17 cellular contexts compared by ENCODE assay signal in genomic region chr3:114685053-114685630, GRCh38.
DNase-seq lines count a peak whose midpoint lies in the region; ATAC-seq and TF ChIP-seq lines count a peak whose summit lies in the region.
"Had no signal": no experiment of that assay in that cellular context is flagged by ENCODE, and none has a peak within 500 bp of the region (broad histone marks: within the 10 kb centered on the region; RNA-seq: fewer than 3 reads in every experiment).

No MANE protein-coding gene starts in this region.

- TF ChIP-seq CTCF in heart right ventricle (IDR thresholded peaks at IDR 0.05) (no peak), brain (conservative IDR thresholded peaks at IDR 0.05) (no peak), right lobe of liver (IDR thresholded peaks at IDR 0.05) (no peak), thyroid gland (IDR thresholded peaks at IDR 0.05) (no peak), coronary artery (IDR thresholded peaks at IDR 0.05) (no peak)

- 72 to 81% methylated on average over 6 of the region's 6 CpGs for WGBS in heart right ventricle, 2 donors
- 45% methylated on average over 5 of the region's 6 CpGs for WGBS in right lobe of liver (ENCODE audit: insufficient coverage, low coverage, low lambda C conversion rate, missing lambda C conversion rate)
- 75 to 87% methylated on average over 6 of the region's 6 CpGs for WGBS in thyroid gland, 2 donors

- no peaks in the 10 kb centered on the region for H3K27me3 Mint-ChIP-seq in brain

- H3K9me3 ChIP-seq in heart right ventricle = no peaks in the 10 kb centered on the region
- H3K9me3 ChIP-seq in right lobe of liver = no peaks in the 10 kb centered on the region
- H3K9me3 ChIP-seq in thyroid gland = no peaks in the 10 kb centered on the region
- H3K9me3 ChIP-seq: Caco-2, thoracic aorta had no signal

- TF ChIP-seq POLR2A in right lobe of liver (IDR thresholded peaks at IDR 0.05) (no peak), thyroid gland (IDR thresholded peaks at IDR 0.05) (no peak)

- intact Hi-C loops in heart right ventricle (cut with DNase I) = no loop called here
- intact Hi-C loops in left ventricle myocardium superior (cut with micrococcal nuclease) = no loop called here
- intact Hi-C loops in right lobe of liver (cut with DNase I) = no loop called here
- intact Hi-C loops in thyroid gland (cut with DNase I) = no loop called here

- H3K4me3 Mint-ChIP-seq in brain = peak overlapping the region; percentile 5 to 87 (median 70)

- ATAC-seq in heart right ventricle = peak in 4 of 8 donors; percentile 22 to 59 (median 50)
- ATAC-seq in left ventricle myocardium superior = no peak
- ATAC-seq in right lobe of liver = peak; percentile 56 to 78 (median 66)
- ATAC-seq in HG03025 (IDR thresholded peaks at IDR 0.05; ENCODE audit: low FRiP score, unreplicated experiment) = no peak

- H3K27ac Mint-ChIP-seq in brain = peak overlapping the region; percentile 35 to 99 (median 72)

- H3K9me3 Mint-ChIP-seq in brain = peaks cover 0 to 5% (median 0%) of the 10 kb centered on the region in 5 experiments

- H3K27me3 ChIP-seq in heart right ventricle (no peaks in the 10 kb centered on the region), right lobe of liver (no peaks in the 10 kb centered on the region), thyroid gland (no peaks in the 10 kb centered on the region)

- H3K4me3 ChIP-seq in heart right ventricle (peak overlapping the region in 7 of 10 donors; percentile 4 to 39 (median 31)), right lobe of liver (no peak overlapping the region), thyroid gland (replicated peaks in 1 of 3) (no peak overlapping the region), coronary artery (no peak overlapping the region)
- H3K4me3 ChIP-seq: thoracic aorta had no signal

- peaks cover 35% of the 10 kb centered on the region for H3K4me1 Mint-ChIP-seq in brain

- peaks cover 0 to 36% (median 16%) of the 10 kb centered on the region in 9 donors for H3K4me1 ChIP-seq in heart right ventricle
- H3K4me1 ChIP-seq in right lobe of liver = peaks cover 0 to 28% (median 3%) of the 10 kb centered on the region in 4 donors
- H3K4me1 ChIP-seq in thyroid gland = peaks cover 7 to 19% of the 10 kb centered on the region in 2 donors

- DNase-seq in heart right ventricle (no peak), left ventricle myocardium superior (no peak), right lobe of liver (no peak), thyroid gland (peak; percentile 5 to 21), D341Med (ENCODE audit: low spot score) (no peak), coronary artery (ENCODE audit: low spot score) (no peak)
- DNase-seq: activated gamma-delta T cell; Caco-2; foreskin melanocyte; Karpas-422; NCI-H1436 treated with DMSO at 0.1 percent for 48 hours; NCI-H748 treated with DMSO at 0.1 percent for 48 hours; stimulated activated CD4-positive, alpha-beta T cell treated with anti-CD3 and anti-CD28 coated beads, Interleukin-2, amount 100 ng/mL, for 24 hours; stimulated activated CD8-positive, alpha-beta memory T cell treated with anti-CD3 and anti-CD28 coated beads, Interleukin-4, amount 100 ng/mL, for 48 hours had no signal

- no peaks in the 10 kb centered on the region for H3K36me3 ChIP-seq in heart right ventricle
- H3K36me3 ChIP-seq in right lobe of liver = no peaks in the 10 kb centered on the region
- H3K36me3 ChIP-seq in thyroid gland = no peaks in the 10 kb centered on the region
- H3K36me3 ChIP-seq: thoracic aorta had no signal

- H3K27ac ChIP-seq in heart right ventricle (peak overlapping the region in 7 of 10 donors; percentile 24 to 80 (median 62)), right lobe of liver (peak overlapping the region; percentile 31 to 68 (median 41)), thyroid gland (peak overlapping the region in 1 of 3 donors; percentile 43), coronary artery (no peak overlapping the region)
- H3K27ac ChIP-seq: thoracic aorta had no signal

- no peaks in the 10 kb centered on the region for H3K36me3 Mint-ChIP-seq in brain

Comparison
In these comparisons a context has a peak if more than half of its experiments do, and no peak if none do; other contexts are left out.
1. ATAC-seq: peak in right lobe of liver (4 of 4); none in left ventricle myocardium superior (single experiment) and HG03025 (single experiment).
2. DNase-seq: peak in thyroid gland (2 of 2); none in heart right ventricle (0 of 2), left ventricle myocardium superior (single experiment), right lobe of liver (0 of 3), D341Med (single experiment) and coronary artery (single experiment).
3. H3K27ac ChIP-seq: peak in heart right ventricle (7 of 10) and right lobe of liver (3 of 3); none in coronary artery (0 of 2).
4. H3K4me3 ChIP-seq: peak in heart right ventricle (7 of 10); none in right lobe of liver (0 of 3), thyroid gland (0 of 3) and coronary artery (single experiment).